8 cellular contexts compared by ENCODE assay signal in genomic region chr1:9589719-9590157, GRCh38. TPM values are rescaled to one million over a fixed set of nuclear protein-coding genes. Genes with fewer than 3 reads are reported as not detected.
DNase-seq lines count a peak whose midpoint lies in the region; ATAC-seq, FAIRE-seq and TF ChIP-seq lines count a peak whose summit lies in the region.

No MANE protein-coding gene starts in this region.

- no peak for TF ChIP-seq CTCF in Peyer's patch (IDR thresholded peaks at IDR 0.05)
- TF ChIP-seq CTCF in epithelial cell of proximal tubule (conservative IDR thresholded peaks at IDR 0.05; ENCODE audit: low read depth, low read length), result no peak
- no peak for TF ChIP-seq CTCF in osteocyte (IDR thresholded peaks at IDR 0.05)

- peaks cover 0 to 34% (median 12%) of the 10 kb centered on the region in 4 donors for H3K4me1 ChIP-seq in Peyer's patch

- H3K36me3 ChIP-seq in Peyer's patch, result no peaks in the 10 kb centered on the region

- peak overlapping the region in 1 of 4 donors; percentile 79 for H3K27ac ChIP-seq in Peyer's patch

- H3K36me3 Mint-ChIP-seq in osteocyte (ENCODE audit: unreplicated experiment), result no peaks in the 10 kb centered on the region

- no peaks in the 10 kb centered on the region for H3K27me3 Mint-ChIP-seq in osteocyte (ENCODE audit: unreplicated experiment)

- H3K27me3 ChIP-seq in Peyer's patch, result no peaks in the 10 kb centered on the region

- DNase-seq in GM12892 (ENCODE audit: insufficient read length) (no peak), Peyer's patch (no peak), epithelial cell of proximal tubule (ENCODE audit: low read depth) (no peak), osteocyte (ENCODE audit: extremely low spot score, unreplicated experiment) (no peak), C1 segment of cervical spinal cord (lab: John Stamatoyannopoulos, UW) (no peak), NCI-H526 treated with DMSO at 0.1 percent for 48 hours (lab: John Stamatoyannopoulos, UW) (no peak)

- peak overlapping the region; percentile 74 for H3K4me3 Mint-ChIP-seq in osteocyte (ENCODE audit: unreplicated experiment)

- no peak for ATAC-seq in GM19328 (IDR thresholded peaks at IDR 0.05; ENCODE audit: unreplicated experiment)
- no peak for ATAC-seq in HG02885 (IDR thresholded peaks at IDR 0.05; ENCODE audit: poor library complexity, unreplicated experiment)

- peak overlapping the region; percentile 77 for H3K27ac Mint-ChIP-seq in osteocyte (ENCODE audit: unreplicated experiment)

- no peaks in the 10 kb centered on the region for H3K9me3 ChIP-seq in Peyer's patch

- H3K9me3 Mint-ChIP-seq in osteocyte (ENCODE audit: unreplicated experiment), result no peaks in the 10 kb centered on the region

- H3K4me3 ChIP-seq in Peyer's patch, result peak overlapping the region; percentile 56 to 93 (median 78)
- peak overlapping the region; percentile 65 for H3K4me3 ChIP-seq in epithelial cell of proximal tubule (ENCODE audit: low read depth, low read length)

- TF ChIP-seq POLR2A in GM12892 (IDR thresholded peaks at IDR 0.05; ENCODE audit: low read depth, low read length) (no peak), Peyer's patch (IDR thresholded peaks at IDR 0.05) (no peak)

- FAIRE-seq in GM12892 (lab: Jason Lieb, UNC), result peak; percentile 84

- peaks cover 21% of the 10 kb centered on the region for H3K4me1 Mint-ChIP-seq in osteocyte (ENCODE audit: unreplicated experiment)

RNA-seq across cellular contexts. Expression of gene TMEM201, which starts 1.0 kb away (rescaled TPM):
- polyA plus RNA-seq in GM12892 (2012; ENCODE audit: missing spikeins), result 4.4 TPM
- 1 to 10 TPM; 3.3 to 9.9 (median 8.7) TPM for total RNA-seq in Peyer's patch
- total RNA-seq in epithelial cell of proximal tubule, result 8.9 and 20.0 TPM in 2 replicates
- total RNA-seq in osteocyte, result 17.3 and 17.9 TPM in 2 replicates

RNA-seq across cellular contexts. Expression of gene SLC25A33, which starts 50.5 kb away (rescaled TPM):
- polyA plus RNA-seq in GM12892 (2012; ENCODE audit: missing spikeins), result 7.5 TPM
- total RNA-seq in Peyer's patch, result 1 to 10 TPM; 2.5 to 5.5 (median 2.9) TPM
- 6.2 and 16.8 TPM in 2 replicates for total RNA-seq in epithelial cell of proximal tubule
- total RNA-seq in osteocyte, result 6.9 and 7.0 TPM in 2 replicates
